In the genomic region with DNA sequence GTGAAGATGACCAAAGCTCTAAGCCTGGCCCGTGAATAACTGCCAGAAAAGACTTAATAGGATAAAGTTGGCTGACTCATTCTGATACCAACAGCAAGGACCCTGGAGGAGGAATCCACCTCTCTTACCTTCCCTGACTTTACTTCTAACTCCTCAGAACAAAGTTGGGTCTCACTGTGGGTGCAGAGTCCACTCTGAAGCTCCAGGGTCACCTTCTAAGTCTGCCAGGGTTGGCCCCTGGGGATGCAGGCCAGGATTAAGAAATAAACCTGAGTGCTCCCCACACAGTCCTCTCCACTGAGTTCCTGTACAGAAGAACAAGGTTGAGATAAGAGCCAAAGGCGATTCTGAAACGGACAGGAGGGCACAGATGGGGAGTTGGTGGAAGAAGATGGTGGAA, we compare ENCODE assay signal across 37 cellular contexts. TPM values are rescaled to one million over a fixed set of nuclear protein-coding genes. Genes with fewer than 3 reads are reported as not detected.
"Had no signal": no experiment of that assay in that cellular context is flagged by ENCODE, and none has a peak within 500 bp of the region (broad histone marks: within the 10 kb centered on the region; RNA-seq: fewer than 3 reads in every experiment).

No MANE protein-coding gene starts in this region.

- H3K4me3 ChIP-seq: adrenal gland, ascending aorta, body of pancreas, breast epithelium, cardiac muscle cell had no signal

- ATAC-seq: activated naive CD4-positive, alpha-beta T cell treated with anti-CD3 and anti-CD28 coated beads, Interleukin-2, amount 50 U/mL, for 72 hours; activated naive CD8-positive, alpha-beta T cell treated with anti-CD3 and anti-CD28 coated beads, Interleukin-2, amount 50 U/mL, for 24 hours; activated T-cell treated with anti-CD3 and anti-CD28 coated beads, Interleukin-2, amount 50 U/mL, for 4 hours; activated T-cell treated with anti-CD3 and anti-CD28 coated beads, Interleukin-2, amount 50 U/mL, for 72 hours; activated T-helper 17 cell treated with anti-CD3 and anti-CD28 coated beads, Interleukin-2, amount 50 U/mL, for 72 hours; body of pancreas had no signal

- DNase-seq: activated effector memory CD4-positive, alpha-beta T cell treated with anti-CD3 and anti-CD28 coated beads, Interleukin-2, amount 50 U/mL, for 16 hours; activated effector memory CD4-positive, alpha-beta T cell treated with Interleukin-2 at 50 U/mL for 16 hours; activated gamma-delta T cell; activated gamma-delta T cell treated with Interleukin-2 at 50 U/mL for 16 hours; activated naive CD4-positive, alpha-beta T cell; activated naive CD4-positive, alpha-beta T cell treated with anti-CD3 and anti-CD28 coated beads for 36 hours; activated naive CD4-positive, alpha-beta T cell treated with anti-CD3 and anti-CD28 coated beads, Interleukin-2, amount 10 ng/mL, durations not matched to agents 7 days and 5 days; activated naive CD4-positive, alpha-beta T cell treated with anti-CD3 and anti-CD28 coated beads, Interleukin-2, amount 50 U/mL, for 16 hours; activated naive CD4-positive, alpha-beta T cell treated with Interleukin-2 at 50 U/mL for 16 hours; activated naive CD8-positive, alpha-beta T cell treated with anti-CD3 and anti-CD28 coated beads for 36 hours; activated naive CD8-positive, alpha-beta T cell treated with anti-CD3 and anti-CD28 coated beads, Interleukin-2, amount 10 ng/mL, durations not matched to agents 7 days and 5 days; activated naive CD8-positive, alpha-beta T cell treated with anti-CD3 and anti-CD28 coated beads, Interleukin-2, amount 50 U/mL, for 24 hours; activated T-cell treated with anti-CD3 and anti-CD28 coated beads for 4 hours; activated T-cell treated with anti-CD3 and anti-CD28 coated beads, Interleukin-2, amount 50 U/mL, for 1 hour; activated T-cell treated with anti-CD3 and anti-CD28 coated beads, Interleukin-2, amount 50 U/mL, for 24 hours; activated T-cell treated with anti-CD3 and anti-CD28 coated beads, Interleukin-2, amount 50 U/mL, for 4 hours; activated T-cell treated with anti-CD3 and anti-CD28 coated beads, Interleukin-2, amount 50 U/mL, for 48 hours; activated T-cell treated with anti-CD3 and anti-CD28 coated beads, Interleukin-2, amount 50 U/mL, for 72 hours; adrenal gland; amniotic stem cell; amygdala; anterior cingulate cortex; aorta; body of pancreas; brain microvascular endothelial cell; caudate nucleus; central memory CD4-positive, alpha-beta T cell; cerebellar nuclear complex had no signal

- H3K27ac ChIP-seq: adrenal gland, ascending aorta, body of pancreas, brain microvascular endothelial cell, breast epithelium, cardiac muscle cell had no signal

RNA-seq across cellular contexts. Expression of gene GPR26, which starts 54.4 kb away (rescaled TPM):
- total RNA-seq: activated naive CD4-positive, alpha-beta T cell treated with anti-CD3 and anti-CD28 coated beads for 36 hours; activated naive CD4-positive, alpha-beta T cell treated with anti-CD3 and anti-CD28 coated beads, Interleukin-2, amount 50 U/mL, for 72 hours; activated naive CD8-positive, alpha-beta T cell treated with anti-CD3 and anti-CD28 coated beads for 36 hours; activated naive CD8-positive, alpha-beta T cell treated with anti-CD3 and anti-CD28 coated beads, Interleukin-2, amount 10 ng/mL, durations not matched to agents 7 days and 5 days; activated T-cell treated with anti-CD3 and anti-CD28 coated beads, Interleukin-2, amount 50 U/mL, for 4 hours; activated T-cell treated with anti-CD3 and anti-CD28 coated beads, Interleukin-2, amount 50 U/mL, for 72 hours; activated T-helper 1 cell treated with anti-CD3 and anti-CD28 coated beads, Interleukin-12 subunit alpha, Interleukin-12 subunit beta, Interleukin-2, Interleukin-4 antibody, amounts not matched to agents 30 ng/mL and 10 ng/mL and 1 ng/mL, durations not matched to agents 14 hours and 24 hours and 36 hours; activated T-helper 17 cell treated with anti-CD3 and anti-CD28 coated beads, Interleukin-2, amount 50 U/mL, for 72 hours; activated T-helper 2 cell treated with anti-CD3 and anti-CD28 coated beads, Interferon-gamma antibody, Interleukin-2, Interleukin-4, amounts not matched to agents 10 μg/mL and 5 μg/mL and 100 μg/mL, durations not matched to agents 14 hours and 24 hours and 36 hours; adrenal gland; aorta; ascending aorta; body of pancreas; breast epithelium; bronchial epithelial cell; cardiac muscle cell; cardiac septum had no signal
